In the genomic region with DNA sequence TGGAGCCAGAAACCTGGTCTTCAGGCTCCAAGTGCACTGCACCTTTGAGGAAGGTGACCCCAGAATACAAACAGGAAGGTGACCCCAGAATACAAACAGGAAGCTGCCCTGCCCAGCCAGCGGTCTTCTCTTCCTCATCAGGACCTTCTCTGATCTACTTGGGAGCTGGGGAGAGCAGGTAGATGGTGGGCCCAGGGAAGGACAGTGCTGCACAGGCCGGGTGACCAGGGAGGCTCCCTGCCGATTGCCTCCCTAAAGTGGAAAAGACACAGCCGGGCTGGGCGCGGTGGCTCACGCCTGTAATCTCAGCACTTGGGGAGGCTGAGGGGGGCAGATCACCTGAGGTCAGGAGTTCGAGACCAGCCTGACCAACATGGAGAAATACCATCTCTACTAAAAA, we compare ENCODE assay signal across 16 cellular contexts.
DNase-seq lines count a peak whose midpoint lies in the region; ATAC-seq and TF ChIP-seq lines count a peak whose summit lies in the region.
"Had no signal": no experiment of that assay in that cellular context is flagged by ENCODE, and none has a peak within 500 bp of the region (broad histone marks: within the 10 kb centered on the region; RNA-seq: fewer than 3 reads in every experiment).

No MANE protein-coding gene starts in this region.

- no peak overlapping the region for H3K4ac ChIP-seq in neuronal stem cell (ENCODE audit: low read length)

- intact Hi-C loops in activated B cell treated with CpG ODN at 0.5 μM for 24 hours (cut with micrococcal nuclease): no loop called here

- CTCF ChIA-PET in activated CD4-positive, alpha-beta T cell treated with anti-CD3 and anti-CD28 coated beads, Interleukin-2, amount 10 ng/mL, durations not matched to agents 7 days and 5 days (lab: Charles Lee): no interaction called here
- CTCF ChIA-PET in activated B cell treated with CpG ODN at 0.5 μM for 24 hours (lab: Charles Lee): no interaction called here

- TF ChIP-seq CTCF in activated B cell treated with CpG ODN at 0.5 μM for 24 hours (IDR thresholded peaks at IDR 0.05) (no peak), suprapubic skin (IDR thresholded peaks at IDR 0.05) (no peak)

- no peaks in the 10 kb centered on the region for H3K27me3 ChIP-seq in neuronal stem cell (ENCODE audit: control insufficient read depth in 3 of 3, insufficient read depth in 3 of 3, low read depth in 1 of 3, low read length in 3 of 3)
- H3K27me3 ChIP-seq in suprapubic skin: no peaks in the 10 kb centered on the region

- no peaks in the 10 kb centered on the region for H3K9me3 ChIP-seq in neuronal stem cell (replicated peaks in 1 of 2; ENCODE audit: control insufficient read depth in 2 of 2, insufficient read depth in 1 of 2, low read depth in 1 of 2, low read length in 2 of 2)
- no peaks in the 10 kb centered on the region for H3K9me3 ChIP-seq in suprapubic skin
- H3K9me3 ChIP-seq: A549, Caco-2 had no signal

- peak overlapping the region; percentile 41 for H3K27ac Mint-ChIP-seq in activated CD4-positive, alpha-beta T cell treated with anti-CD3 and anti-CD28 coated beads, Interleukin-2, amount 10 ng/mL, durations not matched to agents 7 days and 5 days
- no peak overlapping the region for H3K27ac Mint-ChIP-seq in activated B cell treated with CpG ODN at 0.5 μM for 24 hours
- H3K27ac Mint-ChIP-seq: CD4-positive, alpha-beta T cell; H9 had no signal

- no peak overlapping the region for H2AK5ac ChIP-seq in neuronal stem cell (ENCODE audit: low read depth, low read length)

- no peak overlapping the region for H3K9ac ChIP-seq in neuronal stem cell (ENCODE audit: low read depth, low read length, poor library complexity)

- TF ChIP-seq POLR2A in suprapubic skin (IDR thresholded peaks at IDR 0.05): no peak

- no peak for ATAC-seq in activated B cell treated with CpG ODN at 0.5 μM for 24 hours (ENCODE audit: low read depth)
- no peak for ATAC-seq in HG02852 (IDR thresholded peaks at IDR 0.05; ENCODE audit: unreplicated experiment)
- ATAC-seq in HG02798 (IDR thresholded peaks at IDR 0.05; ENCODE audit: poor library complexity, unreplicated experiment): no peak
- ATAC-seq: A549 had no signal

- WGBS in neuronal stem cell (ENCODE audit: extremely low coverage in 2 of 2, insufficient read length in 2 of 2, insufficient replicate concordance in 1 of 2), 2 donors: no CpG with 5 or more reads among the region's 8 CpGs
- 87% methylated on average over 8 of the region's 8 CpGs for WGBS in suprapubic skin

- no peak overlapping the region for H4K91ac ChIP-seq in neuronal stem cell (ENCODE audit: low read depth, low read length, poor library complexity)

- no peak overlapping the region for H3K4me2 ChIP-seq in neuronal stem cell (ENCODE audit: insufficient read depth, low read length, poor library complexity, severe bottlenecking)
- H3K4me2 ChIP-seq: A549 had no signal

- no peak overlapping the region for H2BK120ac ChIP-seq in neuronal stem cell (ENCODE audit: low read depth, low read length)

- H3K14ac ChIP-seq in neuronal stem cell (ENCODE audit: low read length): no peak overlapping the region

- H3K4me3 ChIP-seq in neuronal stem cell (ENCODE audit: low read length in 2 of 2) (no peak overlapping the region), suprapubic skin (no peak overlapping the region)
- H3K4me3 ChIP-seq: A549 had no signal

- H3K9me3 Mint-ChIP-seq in activated CD4-positive, alpha-beta T cell treated with anti-CD3 and anti-CD28 coated beads, Interleukin-2, amount 10 ng/mL, durations not matched to agents 7 days and 5 days: no peaks in the 10 kb centered on the region
- H3K9me3 Mint-ChIP-seq in activated B cell treated with CpG ODN at 0.5 μM for 24 hours: no peaks in the 10 kb centered on the region
- H3K9me3 Mint-ChIP-seq: CD4-positive, alpha-beta T cell had no signal

- H3K36me3 ChIP-seq in neuronal stem cell (replicated peaks in 1 of 2; ENCODE audit: control insufficient read depth in 2 of 2, insufficient read depth in 2 of 2, low read length in 2 of 2): no peaks in the 10 kb centered on the region
- no peaks in the 10 kb centered on the region for H3K36me3 ChIP-seq in suprapubic skin

- no peaks in the 10 kb centered on the region for H3K36me3 Mint-ChIP-seq in activated CD4-positive, alpha-beta T cell treated with anti-CD3 and anti-CD28 coated beads, Interleukin-2, amount 10 ng/mL, durations not matched to agents 7 days and 5 days (ENCODE audit: low read depth)
- no peaks in the 10 kb centered on the region for H3K36me3 Mint-ChIP-seq in activated B cell treated with CpG ODN at 0.5 μM for 24 hours (ENCODE audit: low read depth)

- H2BK15ac ChIP-seq in neuronal stem cell (ENCODE audit: low read length): no peak overlapping the region

- no peak overlapping the region for H2BK12ac ChIP-seq in neuronal stem cell (ENCODE audit: low read length)

- no peak for DNase-seq in activated CD4-positive, alpha-beta T cell treated with anti-CD3 and anti-CD28 coated beads, Interleukin-2, amount 10 ng/mL, durations not matched to agents 7 days and 5 days
- no peak for DNase-seq in activated CD4-positive, alpha-beta T cell treated with anti-CD3 and anti-CD28 coated beads, Interleukin-2, amount 50 U/mL, for 1 hour
- DNase-seq in activated B cell treated with CpG ODN at 0.5 μM for 24 hours (peak; percentile 7), neuronal stem cell (ENCODE audit: low spot score) (no peak), suprapubic skin (ENCODE audit: low spot score in 2 of 2) (peak; percentile 16 to 54)
- DNase-seq: AML-193; CD4-positive, alpha-beta T cell; H9; IMR-90 had no signal

- H2BK5ac ChIP-seq in neuronal stem cell (ENCODE audit: low read length): no peak overlapping the region

- no peak overlapping the region for H4K8ac ChIP-seq in neuronal stem cell (ENCODE audit: low read depth, low read length)

- POLR2A ChIA-PET in activated CD4-positive, alpha-beta T cell treated with anti-CD3 and anti-CD28 coated beads, Interleukin-2, amount 10 ng/mL, durations not matched to agents 7 days and 5 days (lab: Charles Lee): no interaction called here
- POLR2A ChIA-PET in activated B cell treated with CpG ODN at 0.5 μM for 24 hours (lab: Charles Lee): interaction anchor here (0.5 kb wide), 1 partner anchor 152 kb away, joined by 3 read pairs; a partner anchor contains a TSS

- no peaks in the 10 kb centered on the region for H3K79me1 ChIP-seq in neuronal stem cell (ENCODE audit: low read depth, low read length)

- no peaks in the 10 kb centered on the region for H3K4me1 Mint-ChIP-seq in activated CD4-positive, alpha-beta T cell treated with anti-CD3 and anti-CD28 coated beads, Interleukin-2, amount 10 ng/mL, durations not matched to agents 7 days and 5 days
- H3K4me1 Mint-ChIP-seq in activated B cell treated with CpG ODN at 0.5 μM for 24 hours: peaks cover 12% of the 10 kb centered on the region

- H3K23ac ChIP-seq in neuronal stem cell (ENCODE audit: low read depth, low read length, poor library complexity): no peak overlapping the region

- no peaks in the 10 kb centered on the region for H3K27me3 Mint-ChIP-seq in activated CD4-positive, alpha-beta T cell treated with anti-CD3 and anti-CD28 coated beads, Interleukin-2, amount 10 ng/mL, durations not matched to agents 7 days and 5 days
- H3K27me3 Mint-ChIP-seq in activated B cell treated with CpG ODN at 0.5 μM for 24 hours: no peaks in the 10 kb centered on the region
- H3K27me3 Mint-ChIP-seq: CD4-positive, alpha-beta T cell had no signal

- H3K27ac ChIP-seq in neuronal stem cell (replicated peaks; ENCODE audit: low read length) (no peak overlapping the region), suprapubic skin (no peak overlapping the region)
- H3K27ac ChIP-seq: 22Rv1, A549, C4-2B, HL-60 had no signal

- H3K4me1 ChIP-seq in neuronal stem cell (ENCODE audit: control insufficient read depth in 2 of 2, insufficient read depth in 1 of 2, low read depth in 1 of 2, low read length in 2 of 2): no peaks in the 10 kb centered on the region
- peaks cover 8% of the 10 kb centered on the region for H3K4me1 ChIP-seq in suprapubic skin
- H3K4me1 ChIP-seq: A549, Caco-2 had no signal

- TF ChIP-seq EP300 in suprapubic skin (IDR thresholded peaks at IDR 0.05): no peak

- no peak overlapping the region for H3K4me3 Mint-ChIP-seq in activated CD4-positive, alpha-beta T cell treated with anti-CD3 and anti-CD28 coated beads, Interleukin-2, amount 10 ng/mL, durations not matched to agents 7 days and 5 days
- H3K4me3 Mint-ChIP-seq in activated B cell treated with CpG ODN at 0.5 μM for 24 hours: no peak overlapping the region
- H3K4me3 Mint-ChIP-seq: CD4-positive, alpha-beta T cell; H9 had no signal

- peak overlapping the region; percentile 19 for H3K18ac ChIP-seq in neuronal stem cell (ENCODE audit: low read length)

- no peak overlapping the region for H2AFZ ChIP-seq in neuronal stem cell (ENCODE audit: low read length)

Comparison
In these comparisons a context has a peak if more than half of its experiments do, and no peak if none do; other contexts are left out.
1. DNase-seq: peak in activated B cell treated with CpG ODN at 0.5 μM for 24 hours (single experiment) and suprapubic skin (2 of 2); none in activated CD4-positive, alpha-beta T cell treated with anti-CD3 and anti-CD28 coated beads, Interleukin-2, amount 10 ng/mL, durations not matched to agents 7 days and 5 days (single experiment), activated CD4-positive, alpha-beta T cell treated with anti-CD3 and anti-CD28 coated beads, Interleukin-2, amount 50 U/mL, for 1 hour (single experiment) and neuronal stem cell (single experiment).